In the genomic region with DNA sequence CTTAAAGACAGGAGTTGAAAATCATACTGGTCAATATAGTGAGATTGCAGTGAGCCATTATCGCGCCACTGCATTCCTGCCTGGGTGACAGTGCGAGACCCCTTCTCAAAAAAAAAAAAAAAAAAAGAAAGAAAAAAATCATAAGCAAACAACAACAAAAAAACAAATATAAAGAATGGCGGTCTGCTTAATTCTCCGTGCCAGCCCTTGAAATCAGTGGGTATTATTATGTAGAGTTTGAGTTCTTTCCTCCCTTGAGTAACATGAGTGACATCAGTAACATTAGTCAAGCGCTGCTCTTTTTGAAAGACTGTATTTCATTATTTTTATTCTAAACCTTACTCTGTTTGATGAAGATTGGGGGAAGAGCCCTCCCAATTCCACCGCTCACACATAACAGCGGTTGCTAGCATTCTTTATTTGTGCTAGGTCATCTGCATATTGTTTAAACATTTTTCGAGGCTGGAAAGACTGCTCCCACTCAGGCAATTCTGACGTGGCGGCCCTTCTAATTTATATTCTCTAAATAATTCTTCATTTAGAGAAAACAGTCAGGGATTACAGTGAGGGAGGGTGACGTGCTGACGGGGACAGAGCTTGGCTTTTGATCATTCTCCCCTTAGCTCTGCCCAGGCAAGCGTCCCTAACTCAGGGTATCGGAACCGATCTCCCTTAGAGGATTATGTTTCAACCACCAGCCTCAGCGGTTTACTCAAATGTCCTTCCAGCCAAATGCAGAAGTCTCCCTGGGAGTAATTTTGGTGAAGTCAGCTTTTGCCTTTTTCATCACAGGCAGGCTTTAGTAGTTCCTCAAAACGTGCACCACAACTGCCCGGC, we compare ENCODE assay signal across 8 cellular contexts. TPM values are rescaled to one million over a fixed set of nuclear protein-coding genes. Genes with fewer than 3 reads are reported as not detected.
DNase-seq lines count a peak whose midpoint lies in the region; ATAC-seq and TF ChIP-seq lines count a peak whose summit lies in the region.

No MANE protein-coding gene starts in this region.

- peak; percentile 8 for ATAC-seq in HG02973 (IDR thresholded peaks at IDR 0.05; ENCODE audit: unreplicated experiment)
- no peak for ATAC-seq in HG02610 (IDR thresholded peaks at IDR 0.05; ENCODE audit: unreplicated experiment)

- TF ChIP-seq CTCF in GM06990 (IDR thresholded peaks at IDR 0.05; ENCODE audit: insufficient read depth, low read length, poor library complexity, severe bottlenecking) (no peak), ascending aorta (IDR thresholded peaks at IDR 0.05) (no peak)

- no peak for DNase-seq in GM06990 (ENCODE audit: extremely low read depth, insufficient read length)
- DNase-seq in OCI-M1 (lab: John Stamatoyannopoulos, UW), result peak; percentile 98
- DNase-seq in ascending aorta (ENCODE audit: low spot score in 2 of 2), result no peak
- DNase-seq in iPS-NIHi11 (ENCODE audit: low spot score), result peak; percentile 21
- peak; percentile 33 for DNase-seq in stimulated activated CD4-positive, alpha-beta T cell treated with anti-CD3 and anti-CD28 coated beads, Interleukin-1b, Interleukin-23, amount 100 ng/mL, for 48 hours
- no peak for DNase-seq in effector CD4-positive, alpha-beta T cell

- intact Hi-C loops in ascending aorta (cut with DNase I), result loop anchor here (2.0 to 10.0 kb wide), 5 partner anchors 48 to 410 kb away; a partner anchor contains a TSS

- peak overlapping the region; percentile 87 for H3K4me3 ChIP-seq in GM06990 (replicated peaks; ENCODE audit: low read depth, low read length)
- peak overlapping the region; percentile 83 to 84 for H3K4me3 ChIP-seq in ascending aorta

- H3K9me3 ChIP-seq in ascending aorta, result no peaks in the 10 kb centered on the region

- no peaks in the 10 kb centered on the region for H3K27me3 ChIP-seq in GM06990 (replicated peaks; ENCODE audit: control insufficient read depth, insufficient read depth, low read length)
- no peaks in the 10 kb centered on the region for H3K27me3 ChIP-seq in ascending aorta

- H3K4me1 ChIP-seq in ascending aorta, result peaks cover 0 to 15% of the 10 kb centered on the region in 2 donors

- H3K36me3 ChIP-seq in GM06990 (ENCODE audit: control insufficient read depth, insufficient read depth, low read length) (no peaks in the 10 kb centered on the region), ascending aorta (no peaks in the 10 kb centered on the region)

- peak overlapping the region; percentile 95 to 96 for H3K27ac ChIP-seq in ascending aorta

RNA-seq across cellular contexts. Expression of a gene that starts 0.9 kb away (rescaled TPM):
- total RNA-seq in ascending aorta, result 47.0 TPM

RNA-seq across cellular contexts. Expression of a gene that starts 44.9 kb away (rescaled TPM):
- total RNA-seq in ascending aorta, result 0.75 TPM

Comparison
In these comparisons a context has a peak if more than half of its experiments do, and no peak if none do; other contexts are left out.
1. DNase-seq: peak in OCI-M1 (single experiment), iPS-NIHi11 (single experiment) and stimulated activated CD4-positive, alpha-beta T cell treated with anti-CD3 and anti-CD28 coated beads, Interleukin-1b, Interleukin-23, amount 100 ng/mL, for 48 hours (single experiment); none in GM06990 (single experiment), ascending aorta (0 of 2) and effector CD4-positive, alpha-beta T cell (single experiment).